ENCODE assay signal across 17 cellular contexts in the genomic region with DNA sequence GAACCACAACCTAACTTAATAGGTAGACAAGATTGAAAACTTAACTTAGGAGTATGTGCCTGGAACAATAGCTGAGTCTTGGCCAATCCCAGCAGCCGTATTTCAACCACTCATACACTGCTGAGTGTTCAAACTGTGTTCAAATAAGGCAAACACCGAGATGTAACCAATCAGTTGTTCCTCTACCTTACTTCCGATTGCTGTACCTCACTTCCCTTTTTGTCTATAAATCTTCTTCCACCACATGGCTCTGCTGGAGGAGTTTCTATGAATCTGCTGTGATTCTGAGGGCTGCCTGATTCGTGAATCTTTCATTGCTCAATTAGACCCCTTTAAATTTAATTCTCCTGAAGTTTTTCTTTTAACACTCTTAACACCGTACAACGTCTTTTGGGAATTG.
"Had no signal": no experiment of that assay in that cellular context is flagged by ENCODE, and none has a peak within 500 bp of the region (broad histone marks: within the 10 kb centered on the region; RNA-seq: fewer than 3 reads in every experiment).

No MANE protein-coding gene starts in this region.

- H3K79me2 ChIP-seq: hepatocyte had no signal

- DNase-seq: activated CD4-positive, alpha-beta T cell treated with anti-CD3 and anti-CD28 coated beads for 1 hour; activated CD4-positive, alpha-beta T cell treated with anti-CD3 and anti-CD28 coated beads, Interleukin-2, amount 50 U/mL, for 1 hour; activated CD8-positive, alpha-beta T cell treated with anti-CD3 and anti-CD28 coated beads, Interleukin-2, amount 10 ng/mL, durations not matched to agents 7 days and 5 days; brain microvascular endothelial cell; caudate nucleus; effector memory CD4-positive, alpha-beta T cell; foreskin melanocyte; glutamatergic neuron; immature natural killer cell; left lung; naive thymus-derived CD4-positive, alpha-beta T cell; stimulated activated CD4-positive, alpha-beta T cell treated with anti-CD3 and anti-CD28 coated beads, Interleukin-4, amount 100 ng/mL, for 1 hour; stimulated activated naive CD4-positive, alpha-beta T cell; tibial artery had no signal

- H3K27ac Mint-ChIP-seq: activated CD8-positive, alpha-beta T cell treated with anti-CD3 and anti-CD28 coated beads, Interleukin-2, amount 10 ng/mL, durations not matched to agents 7 days and 5 days; activated naive CD4-positive, alpha-beta T cell treated with anti-CD3 and anti-CD28 coated beads, Interleukin-2, amount 50 U/mL, for 72 hours; immature natural killer cell; naive thymus-derived CD4-positive, alpha-beta T cell had no signal

- H3K4me1 Mint-ChIP-seq: immature natural killer cell; naive thymus-derived CD4-positive, alpha-beta T cell had no signal

- H3K36me3 Mint-ChIP-seq: immature natural killer cell had no signal

- H3K4me1 ChIP-seq: ascending aorta, left lung, tibial artery had no signal

- H3K4me3 ChIP-seq: ascending aorta, hepatocyte, left lung, tibial artery had no signal

- H3K27me3 ChIP-seq: ascending aorta, brain microvascular endothelial cell, hepatocyte, left lung, tibial artery had no signal

- H2AFZ ChIP-seq: hepatocyte had no signal

- H3K4me3 Mint-ChIP-seq: activated CD8-positive, alpha-beta T cell treated with anti-CD3 and anti-CD28 coated beads, Interleukin-2, amount 10 ng/mL, durations not matched to agents 7 days and 5 days; immature natural killer cell; naive thymus-derived CD4-positive, alpha-beta T cell had no signal

- H3K4me2 ChIP-seq: hepatocyte had no signal

- ATAC-seq: activated CD8-positive, alpha-beta T cell treated with anti-CD3 and anti-CD28 coated beads, Interleukin-2, amount 10 ng/mL, durations not matched to agents 7 days and 5 days; left lung; naive thymus-derived CD4-positive, alpha-beta T cell had no signal

- H3K27ac ChIP-seq: ascending aorta, brain microvascular endothelial cell, hepatocyte, left lung, tibial artery had no signal

- H3K36me3 ChIP-seq: ascending aorta, brain microvascular endothelial cell, left lung, tibial artery had no signal
